Comparison of ENCODE assay signal across 8 cellular contexts in genomic region chr11:118152552-118153471, GRCh38. TPM values are rescaled to one million over a fixed set of nuclear protein-coding genes. Genes with fewer than 3 reads are reported as not detected.
DNase-seq lines count a peak whose midpoint lies in the region; ATAC-seq lines count a peak whose summit lies in the region.

SCN4B (minus strand) TSS chr11:118152823; CDS start chr11:118152673, 150 bp downstream.

- peaks cover 85% of the 10 kb centered on the region for H3K27me3 Mint-ChIP-seq in activated naive CD8-positive, alpha-beta T cell treated with anti-CD3 and anti-CD28 coated beads, Interleukin-2, amount 10 ng/mL, durations not matched to agents 7 days and 5 days

- peaks cover 16% of the 10 kb centered on the region for H3K4me1 Mint-ChIP-seq in activated naive CD8-positive, alpha-beta T cell treated with anti-CD3 and anti-CD28 coated beads, Interleukin-2, amount 10 ng/mL, durations not matched to agents 7 days and 5 days

- no peak within 1 kb of the TSS for H3K27ac Mint-ChIP-seq in activated naive CD8-positive, alpha-beta T cell treated with anti-CD3 and anti-CD28 coated beads, Interleukin-2, amount 10 ng/mL, durations not matched to agents 7 days and 5 days

- no peaks in the 10 kb centered on the region for H3K36me3 Mint-ChIP-seq in activated naive CD8-positive, alpha-beta T cell treated with anti-CD3 and anti-CD28 coated beads, Interleukin-2, amount 10 ng/mL, durations not matched to agents 7 days and 5 days

- DNase-seq in G401 (ENCODE audit: low spot score) (peak; percentile 85), NCI-H1930 (lab: John Stamatoyannopoulos, UW) (peak; percentile 16 to 57), head of caudate nucleus (peak in 41 of 42 donors; percentile 51 to 94 (median 78))
- DNase-seq in activated naive CD8-positive, alpha-beta T cell treated with anti-CD3 and anti-CD28 coated beads, Interleukin-2, amount 10 ng/mL, durations not matched to agents 7 days and 5 days, result peak; percentile 60

- in situ Hi-C loops in G401 (cut with HindIII; ENCODE audit: low sequenced_read_pairs), result no loop called here

- peak; percentile 57 for ATAC-seq in activated naive CD8-positive, alpha-beta T cell treated with anti-CD3 and anti-CD28 coated beads, Interleukin-2, amount 10 ng/mL, durations not matched to agents 7 days and 5 days (ENCODE audit: low read depth)
- ATAC-seq in HG02588 (IDR thresholded peaks at IDR 0.05; ENCODE audit: unreplicated experiment), result no peak
- no peak for ATAC-seq in HG03025 (IDR thresholded peaks at IDR 0.05; ENCODE audit: low FRiP score, unreplicated experiment)
- ATAC-seq in GM21723 (IDR thresholded peaks at IDR 0.05; ENCODE audit: unreplicated experiment), result no peak

- intact Hi-C loops in head of caudate nucleus (cut with DNase I), result no loop called here

- H3K36me3 ChIP-seq in neuron (ENCODE audit: insufficient read depth, low read length), result no peaks in the 10 kb centered on the region

- H3K27me3 ChIP-seq in neuron (ENCODE audit: insufficient read depth, low read length), result peaks cover 96% of the 10 kb centered on the region

- POLR2A ChIA-PET in activated naive CD8-positive, alpha-beta T cell treated with anti-CD3 and anti-CD28 coated beads, Interleukin-2, amount 10 ng/mL, durations not matched to agents 7 days and 5 days (lab: Charles Lee), result interaction anchor here (0.6 kb wide), 3 partner anchors 151 to 361 kb away, joined by 3 to 7 read pairs (median 3); no protein-coding TSS in a partner anchor

- H2AFZ ChIP-seq in neuron (ENCODE audit: low read depth, low read length), result peak within 1 kb of the TSS; percentile 97

- H3K4me1 ChIP-seq in neuron (ENCODE audit: insufficient read depth, low read length), result peaks cover 11% of the 10 kb centered on the region

- H3K4me3 Mint-ChIP-seq in activated naive CD8-positive, alpha-beta T cell treated with anti-CD3 and anti-CD28 coated beads, Interleukin-2, amount 10 ng/mL, durations not matched to agents 7 days and 5 days, result peak within 1 kb of the TSS; percentile 72

- no peaks in the 10 kb centered on the region for H3K9me3 Mint-ChIP-seq in activated naive CD8-positive, alpha-beta T cell treated with anti-CD3 and anti-CD28 coated beads, Interleukin-2, amount 10 ng/mL, durations not matched to agents 7 days and 5 days

- H3K9me3 ChIP-seq in neuron (ENCODE audit: low read length), result no peaks in the 10 kb centered on the region

- H3K4me3 ChIP-seq in neuron (ENCODE audit: low read length), result peak within 1 kb of the TSS; percentile 55

RNA-seq across cellular contexts. Expression of gene SCN4B, which starts in this region (rescaled TPM):
- total RNA-seq in G401 (2014; rRNA removed; shearing (Covaris generic)), result not detected in 2 replicates
- under 1 TPM in 1 of 2 experiments, not detected in 1; 0.17 TPM for total RNA-seq in activated naive CD8-positive, alpha-beta T cell treated with anti-CD3 and anti-CD28 coated beads, Interleukin-2, amount 10 ng/mL, durations not matched to agents 7 days and 5 days

Comparison
In these comparisons a context has a peak if more than half of its experiments do, and no peak if none do; other contexts are left out.
1. Peak in DNase-seq in G401; RNA of the gene not detected or under 1 TPM.
2. Peak in DNase-seq and ATAC-seq in activated naive CD8-positive, alpha-beta T cell treated with anti-CD3 and anti-CD28 coated beads, Interleukin-2, amount 10 ng/mL, durations not matched to agents 7 days and 5 days; RNA of the gene not detected or under 1 TPM.